Comparison of ENCODE assay signal across 17 cellular contexts in genomic region chr22:47310601-47311000, GRCh38.
"Had no signal": no experiment of that assay in that cellular context is flagged by ENCODE, and none has a peak within 500 bp of the region (broad histone marks: within the 10 kb centered on the region; RNA-seq: fewer than 3 reads in every experiment).

No MANE protein-coding gene starts in this region.

- H3K27ac Mint-ChIP-seq: activated B cell treated with CpG ODN at 0.5 μM for 24 hours; activated CD4-positive, alpha-beta T cell treated with anti-CD3 and anti-CD28 coated beads, Interleukin-2, amount 10 ng/mL, durations not matched to agents 7 days and 5 days; activated naive CD4-positive, alpha-beta T cell treated with anti-CD3 and anti-CD28 coated beads for 36 hours; activated T-helper 17 cell treated with anti-CD3 and anti-CD28 coated beads, Interleukin-2, amount 50 U/mL, for 72 hours; effector memory CD8-positive, alpha-beta T cell; memory B cell; natural killer cell treated with Interleukin-12 subunit alpha and Interleukin-12 subunit beta and Interleukin-15 and Interleukin-18, amount 100 ng/mL, for 72 hours; T-helper 1 cell treated with Interleukin-12 subunit alpha and Interleukin-12 subunit beta and Interleukin-4 antibody, amounts not matched to agents 30 μg/mL and 1 μg/mL, for 36 hours; type B pancreatic cell had no signal

- H3K4me3 Mint-ChIP-seq: activated B cell treated with CpG ODN at 0.5 μM for 24 hours; activated CD4-positive, alpha-beta T cell treated with anti-CD3 and anti-CD28 coated beads, Interleukin-2, amount 10 ng/mL, durations not matched to agents 7 days and 5 days; activated naive CD4-positive, alpha-beta T cell treated with anti-CD3 and anti-CD28 coated beads for 36 hours; activated T-helper 17 cell treated with anti-CD3 and anti-CD28 coated beads, Interleukin-2, amount 50 U/mL, for 72 hours; effector memory CD8-positive, alpha-beta T cell; memory B cell; natural killer cell treated with Interleukin-12 subunit alpha and Interleukin-12 subunit beta and Interleukin-15 and Interleukin-18, amount 100 ng/mL, for 72 hours; T-helper 1 cell treated with Interleukin-12 subunit alpha and Interleukin-12 subunit beta and Interleukin-4 antibody, amounts not matched to agents 30 μg/mL and 1 μg/mL, for 36 hours; type B pancreatic cell had no signal

- H3K27ac ChIP-seq: left lung, psoas muscle, sigmoid colon had no signal

- H3K36me3 Mint-ChIP-seq: memory B cell; natural killer cell treated with Interleukin-12 subunit alpha and Interleukin-12 subunit beta and Interleukin-15 and Interleukin-18, amount 100 ng/mL, for 72 hours; type B pancreatic cell had no signal

- H3K4me1 Mint-ChIP-seq: activated B cell treated with CpG ODN at 0.5 μM for 24 hours; activated CD4-positive, alpha-beta T cell treated with anti-CD3 and anti-CD28 coated beads, Interleukin-2, amount 10 ng/mL, durations not matched to agents 7 days and 5 days; activated T-helper 17 cell treated with anti-CD3 and anti-CD28 coated beads, Interleukin-2, amount 50 U/mL, for 72 hours; memory B cell had no signal

- H3K4me1 ChIP-seq: left lung, psoas muscle, sigmoid colon had no signal

- H3K36me3 ChIP-seq: left lung, sigmoid colon had no signal

- ATAC-seq: activated T-helper 17 cell treated with anti-CD3 and anti-CD28 coated beads, Interleukin-2, amount 50 U/mL, for 72 hours; effector memory CD8-positive, alpha-beta T cell; left lung; natural killer cell treated with Interleukin-12 subunit alpha and Interleukin-12 subunit beta and Interleukin-15 and Interleukin-18, amount 100 ng/mL, for 72 hours; psoas muscle had no signal

- H3K27me3 ChIP-seq: left lung, sigmoid colon had no signal

- H3K27me3 Mint-ChIP-seq: type B pancreatic cell had no signal

- H3K9me3 ChIP-seq: psoas muscle, sigmoid colon had no signal

- H3K4me3 ChIP-seq: left lung, psoas muscle, sigmoid colon had no signal

- DNase-seq: activated B cell treated with CpG ODN at 0.5 μM for 24 hours; activated CD4-positive, alpha-beta T cell treated with anti-CD3 and anti-CD28 coated beads, Interleukin-2, amount 10 ng/mL, durations not matched to agents 7 days and 5 days; activated naive CD4-positive, alpha-beta T cell treated with anti-CD3 and anti-CD28 coated beads for 36 hours; effector memory CD8-positive, alpha-beta T cell; erythroblast; glutamatergic neuron; left lung; nucleus accumbens; psoas muscle; sigmoid colon; stimulated activated CD4-positive, alpha-beta T cell treated with anti-CD3 and anti-CD28 coated beads, Interleukin-2, amount 100 ng/mL, for 48 hours; stimulated activated naive CD4-positive, alpha-beta T cell treated with Interleukin-2 at 50 U/mL for 16 hours had no signal
